ENCODE assay signal across 1 cellular context in genomic region chr7:100540073-100540723, GRCh38.
TF ChIP-seq lines count a peak whose summit lies in the region.

No MANE protein-coding gene starts in this region.

TF ChIP-seq in GM12878, 131 proteins besides CTCF, POLR2A, EP300 and RAD21:
- TF ChIP-seq SIX5 (IDR thresholded peaks at IDR 0.05; ENCODE audit: low read depth, low read length, severe bottlenecking) (peak; percentile 6), PKNOX1 (IDR thresholded peaks at IDR 0.05) (0 out of 2 replicates have a peak, but pooled peaks have one; percentile 26), PML (IDR thresholded peaks at IDR 0.05; ENCODE audit: low read length) (no peak)
